In the genomic region with DNA sequence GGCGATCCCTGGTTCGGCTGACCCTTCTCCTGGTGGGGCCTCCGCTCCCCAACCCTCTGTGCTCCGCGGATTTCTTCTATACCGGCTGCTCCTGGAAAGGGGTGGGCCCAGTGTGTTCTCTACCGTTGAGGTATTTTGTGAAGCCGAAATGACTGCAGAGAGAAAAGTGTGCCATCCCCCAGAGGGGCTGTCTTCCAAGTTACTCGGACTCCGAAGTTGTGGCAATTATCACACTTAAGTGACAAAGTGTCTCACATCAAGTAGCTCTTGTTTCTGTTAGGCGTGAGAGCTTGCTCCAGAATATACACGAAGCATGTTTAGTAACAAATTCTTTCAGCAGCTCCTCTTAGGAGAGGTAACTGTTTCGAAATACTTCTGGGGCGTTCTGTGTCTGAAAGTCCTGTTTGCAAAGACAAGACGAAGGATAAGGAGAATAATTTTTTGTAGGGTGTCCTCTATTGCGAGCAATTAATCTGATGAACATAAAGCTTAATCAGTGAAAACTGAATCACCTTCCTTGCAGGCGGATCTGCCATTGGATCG, we compare ENCODE assay signal across 8 cellular contexts. TPM values are rescaled to one million over a fixed set of nuclear protein-coding genes. Genes with fewer than 3 reads are reported as not detected.
DNase-seq lines count a peak whose midpoint lies in the region; ATAC-seq and TF ChIP-seq lines count a peak whose summit lies in the region.

No MANE protein-coding gene starts in this region.

- H3K9me3 ChIP-seq in Peyer's patch = no peaks in the 10 kb centered on the region
- H3K9me3 ChIP-seq in esophagus (ENCODE audit: control insufficient read depth in 2 of 2, insufficient read depth in 1 of 2, low read depth in 1 of 2, low read length in 1 of 2) = no peaks in the 10 kb centered on the region
- H3K9me3 ChIP-seq in parathyroid adenoma (ENCODE audit: control insufficient read depth, low read length) = no peaks in the 10 kb centered on the region

- 3 to 4% methylated on average over 18 of the region's 18 CpGs for WGBS in esophagus, 2 donors

- H3K4me3 ChIP-seq in Peyer's patch = peak overlapping the region; percentile 73 to 95 (median 87)
- peak overlapping the region; percentile 82 to 99 for H3K4me3 ChIP-seq in esophagus (ENCODE audit: low read depth in 1 of 2, low read length in 2 of 2)
- peak overlapping the region; percentile 92 for H3K4me3 ChIP-seq in parathyroid adenoma (ENCODE audit: low read depth, low read length)

- H3K36me3 ChIP-seq in Peyer's patch (peaks cover 0 to 5% (median 0%) of the 10 kb centered on the region in 3 donors), esophagus (ENCODE audit: control insufficient read depth in 2 of 2, insufficient read depth in 2 of 2, low read length in 1 of 2) (no peaks in the 10 kb centered on the region), parathyroid adenoma (ENCODE audit: control insufficient read depth, insufficient read depth, low read length) (no peaks in the 10 kb centered on the region)

- DNase-seq in GM03348 (ENCODE audit: low spot score) (peak; percentile 4), Peyer's patch (no peak), NCI-H1694 treated with DMSO at 0.1 percent for 48 hours (lab: John Stamatoyannopoulos, UW) (no peak), medulla oblongata (ENCODE audit: extremely low spot score) (no peak), ureter (ENCODE audit: low spot score) (no peak)

- H3K4me1 ChIP-seq in Peyer's patch (peaks cover 0 to 43% (median 14%) of the 10 kb centered on the region in 4 donors), esophagus (ENCODE audit: control insufficient read depth in 2 of 2, insufficient read depth in 2 of 2, low read length in 1 of 2) (peaks cover 0 to 3% of the 10 kb centered on the region in 2 donors), parathyroid adenoma (peaks cover 2% of the 10 kb centered on the region)

- H3K9ac ChIP-seq in parathyroid adenoma = peak overlapping the region; percentile 76

- no peak for TF ChIP-seq POLR2A in Peyer's patch (IDR thresholded peaks at IDR 0.05)

- ATAC-seq in GM19467 (IDR thresholded peaks at IDR 0.05; ENCODE audit: unreplicated experiment) = no peak

- H3K27me3 ChIP-seq in Peyer's patch = no peaks in the 10 kb centered on the region
- no peaks in the 10 kb centered on the region for H3K27me3 ChIP-seq in esophagus (ENCODE audit: control insufficient read depth in 1 of 2, insufficient read depth in 2 of 2, low read length in 2 of 2)
- H3K27me3 ChIP-seq in parathyroid adenoma (ENCODE audit: control insufficient read depth, insufficient read depth, low read length) = no peaks in the 10 kb centered on the region

- peaks cover 22% of the 10 kb centered on the region for H3K79me2 ChIP-seq in parathyroid adenoma

- peak overlapping the region; percentile 94 to 98 (median 97) for H3K27ac ChIP-seq in Peyer's patch
- H3K27ac ChIP-seq in esophagus (ENCODE audit: low read depth in 2 of 2, low read length in 1 of 2) = peak overlapping the region; percentile 96 to 97
- peak overlapping the region; percentile 98 for H3K27ac ChIP-seq in parathyroid adenoma

- H2AFZ ChIP-seq in parathyroid adenoma = peak overlapping the region; percentile 89

- peak overlapping the region; percentile 88 for H3K4me2 ChIP-seq in parathyroid adenoma (ENCODE audit: low read length)

- no peak for TF ChIP-seq CTCF in Peyer's patch (IDR thresholded peaks at IDR 0.05)
- no peak for TF ChIP-seq CTCF in parathyroid adenoma (IDR thresholded peaks at IDR 0.05)

RNA-seq across cellular contexts. Expression of a gene that starts 0.4 kb away (rescaled TPM):
- 10 to 100 TPM in 1 of 4 donors, 1 to 10 TPM in 3; 1.4 to 10.5 (median 6.6) TPM for total RNA-seq in Peyer's patch
- polyA plus RNA-seq in esophagus = 1 to 10 TPM; 2.6 to 9.3 TPM
- 26.8 TPM for total RNA-seq in ureter

RNA-seq across cellular contexts. Expression of a gene that starts 0.9 kb away (rescaled TPM):
- total RNA-seq in Peyer's patch (10 to 100 TPM; 53.4 to 75.1 (median 72.0) TPM), ureter (216 TPM)
- 10 to 100 TPM; 29.3 to 96.9 TPM for polyA plus RNA-seq in esophagus

RNA-seq across cellular contexts. Expression of a gene that starts 4.5 kb away (rescaled TPM):
- total RNA-seq in Peyer's patch = 1 to 10 TPM in 3 of 4 donors, not detected in 1; 3.9 to 5.2 (median 4.4) TPM
- polyA plus RNA-seq in esophagus = not detected
- not detected for total RNA-seq in ureter

RNA-seq across cellular contexts. Expression of a gene that starts 38.2 kb away (rescaled TPM):
- total RNA-seq in Peyer's patch (10 to 100 TPM in 3 of 4 donors, 1 to 10 TPM in 1; 9.8 to 19.2 (median 13.9) TPM), ureter (25.6 TPM)
- 10 to 100 TPM in 1 of 2 donors, 1 to 10 TPM in 1; 7.4 to 11.2 TPM for polyA plus RNA-seq in esophagus
